ENCODE assay signal across 1 cellular context in genomic region chr4:41121906-41122305, GRCh38.
TF ChIP-seq lines count a peak whose summit lies in the region.

No MANE protein-coding gene starts in this region.

TF ChIP-seq in HEK293, 187 proteins besides CTCF, POLR2A, EP300 and RAD21 (continued from another document):
- TF ChIP-seq PBX3 (CRISPR knock-in tag; IDR thresholded peaks at IDR 0.05) (no peak), HOXD13 (CRISPR knock-in tag; IDR thresholded peaks at IDR 0.05; ENCODE audit: borderline replicate concordance) (no peak)
